Comparison of ENCODE assay signal across 12 cellular contexts in the genomic region with DNA sequence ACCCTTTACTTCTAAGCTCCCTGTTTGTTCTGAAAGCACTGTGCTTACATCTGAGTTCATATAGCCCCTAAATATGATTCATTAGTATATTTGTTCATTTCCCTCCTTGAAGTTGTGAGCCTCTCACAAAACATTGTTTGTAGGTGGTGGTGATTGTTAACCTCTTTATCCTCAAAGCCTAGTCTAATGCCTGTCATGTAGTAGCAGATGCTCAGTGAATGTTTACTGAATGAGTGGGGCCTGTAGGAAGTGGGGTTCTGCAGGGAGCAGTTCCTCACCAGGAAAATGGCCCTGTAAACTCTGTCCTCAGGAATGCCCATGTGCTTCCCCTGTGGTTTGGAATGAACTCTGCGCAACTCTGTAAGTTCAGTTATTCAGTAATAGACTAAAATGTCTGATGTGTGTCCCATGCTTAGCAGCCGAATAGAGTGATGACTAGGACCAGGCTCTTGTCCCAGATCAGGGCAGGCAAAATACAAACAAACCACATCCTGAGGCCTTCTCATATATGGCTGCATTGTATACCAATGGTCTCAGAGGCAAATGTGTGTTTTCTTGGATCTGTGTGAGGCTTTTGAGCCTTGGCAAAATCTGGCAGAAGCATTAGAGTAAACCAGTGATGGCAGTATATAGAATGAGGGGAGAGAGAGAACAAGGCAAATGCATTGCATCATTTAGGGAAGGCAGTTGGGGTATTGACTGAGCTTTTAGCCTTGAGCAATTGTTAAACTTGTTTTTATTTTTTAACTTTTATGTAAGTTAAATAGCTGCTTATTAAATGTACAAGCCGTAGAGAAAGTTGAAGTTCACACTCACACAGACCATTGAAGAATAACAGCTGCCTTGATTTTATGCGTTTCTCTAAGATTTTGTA.
DNase-seq lines count a peak whose midpoint lies in the region; TF ChIP-seq lines count a peak whose summit lies in the region.
"Had no signal": no experiment of that assay in that cellular context is flagged by ENCODE, and none has a peak within 500 bp of the region (broad histone marks: within the 10 kb centered on the region; RNA-seq: fewer than 3 reads in every experiment).

No MANE protein-coding gene starts in this region.

- H3K27me3 Mint-ChIP-seq in endothelial cell (ENCODE audit: unreplicated experiment) (peaks cover 3% of the 10 kb centered on the region), neural crest cell (ENCODE audit: low read depth) (no peaks in the 10 kb centered on the region)

- peaks cover 67% of the 10 kb centered on the region for H3F3A ChIP-seq in PC-9 (ENCODE audit: insufficient read depth, low read depth)

- H3K4me1 ChIP-seq in PC-9 (replicated peaks; ENCODE audit: insufficient read depth) = peaks cover 59% of the 10 kb centered on the region

- no peak overlapping the region for H3K4me3 Mint-ChIP-seq in endothelial cell (ENCODE audit: unreplicated experiment)
- H3K4me3 Mint-ChIP-seq in neural crest cell = no peak overlapping the region

- TF ChIP-seq CTCF in BJ (IDR thresholded peaks at IDR 0.05; ENCODE audit: insufficient read depth, low read depth, low read length) (no peak), PC-9 (conservative IDR thresholded peaks at IDR 0.05) (no peak), endothelial cell (IDR thresholded peaks at IDR 0.05; ENCODE audit: unreplicated experiment) (no peak), neural crest cell (conservative IDR thresholded peaks at IDR 0.05) (no peak)

- H3K27me3 ChIP-seq in BJ (ENCODE audit: control insufficient read depth, insufficient read depth, low read length) = no peaks in the 10 kb centered on the region
- no peaks in the 10 kb centered on the region for H3K27me3 ChIP-seq in PC-9 (ENCODE audit: insufficient read depth, low read depth)
- H3K27me3 ChIP-seq: testis had no signal

- H3K36me3 Mint-ChIP-seq in endothelial cell (ENCODE audit: low read depth, unreplicated experiment) (peaks cover 33% of the 10 kb centered on the region), neural crest cell (ENCODE audit: low read depth) (peaks cover 19% of the 10 kb centered on the region)

- peaks cover 24% of the 10 kb centered on the region for H3K79me2 ChIP-seq in PC-9 (ENCODE audit: low read depth)

- POLR2A ChIA-PET in BJ (lab: Charles Lee) = no interaction called here
- POLR2A ChIA-PET in PC-9 (lab: Charles Lee; ENCODE audit: unreplicated experiment) = interaction anchor here (0.6 to 0.7 kb wide), 3 partner anchors 24 to 130 kb away, joined by 4 to 5 read pairs (median 5); no protein-coding TSS in a partner anchor

- H3K9me3 Mint-ChIP-seq in endothelial cell (ENCODE audit: unreplicated experiment) (no peaks in the 10 kb centered on the region), neural crest cell (no peaks in the 10 kb centered on the region)

- no peak overlapping the region for H2AFZ ChIP-seq in PC-9

- intact Hi-C loops in PC-9 (cut with micrococcal nuclease; ENCODE audit: unreplicated experiment) = loop anchor here (1.0 to 5.0 kb wide), 5 partner anchors 19 to 115 kb away; a partner anchor contains a TSS

- H3K36me3 ChIP-seq in BJ (ENCODE audit: control insufficient read depth, insufficient read depth, low read length) (peaks cover 6% of the 10 kb centered on the region), PC-9 (ENCODE audit: low read depth) (peaks cover 57% of the 10 kb centered on the region)

- DNase-seq in BJ (ENCODE audit: low read depth) (peak; percentile 76), PC-9 (peak; percentile 8 to 52), endothelial cell (ENCODE audit: low spot score) (no peak), neural crest cell (ENCODE audit: low read depth, low spot score) (no peak), iPS-NIHi7 (ENCODE audit: extremely low spot score) (no peak), COLO668 (lab: John Stamatoyannopoulos, UW; ENCODE audit: unreplicated experiment) (no peak), NOMO-1 treated with DMSO at 0.1 percent for 48 hours (lab: John Stamatoyannopoulos, UW; ENCODE audit: unreplicated experiment) (no peak)
- DNase-seq in stimulated activated naive CD4-positive, alpha-beta T cell (lab: John Stamatoyannopoulos, UW) = no peak
- DNase-seq: activated effector memory CD4-positive, alpha-beta T cell treated with Interleukin-2 at 50 U/mL for 16 hours; NCI-H1417 treated with DMSO at 0.1 percent for 48 hours; T-helper 2 cell; testis had no signal

- no peaks in the 10 kb centered on the region; the same call in 1 of the 2 replicates for H4K20me1 ChIP-seq in PC-9 (ENCODE audit: insufficient read depth)

- peak overlapping the region; percentile 48 for H3K4me2 ChIP-seq in PC-9

- H3K4me3 ChIP-seq in BJ (ENCODE audit: low read depth, low read length) (no peak overlapping the region), PC-9 (0 out of 2 replicates have a peak overlapping the region, but pooled peaks have one; percentile 15)
- H3K4me3 ChIP-seq: testis had no signal

- peaks cover 10% of the 10 kb centered on the region for H3K4me1 Mint-ChIP-seq in endothelial cell (ENCODE audit: unreplicated experiment)
- peaks cover 37% of the 10 kb centered on the region for H3K4me1 Mint-ChIP-seq in neural crest cell

- H3K9me3 ChIP-seq in PC-9 (ENCODE audit: insufficient read depth, low read depth) = no peaks in the 10 kb centered on the region
- H3K9me3 ChIP-seq: testis had no signal

- BruUV-seq in PC-9 (replicated peaks; lab: Mats Ljungman, UMichigan) = no TSS peak

- peak overlapping the region; percentile 13 for H3K27ac Mint-ChIP-seq in endothelial cell (ENCODE audit: unreplicated experiment)
- H3K27ac Mint-ChIP-seq in neural crest cell (ENCODE audit: unreplicated experiment) = peak overlapping the region; percentile 38

- CTCF ChIA-PET in BJ (lab: Yijun Ruan, JAX) = interaction anchor here (0.6 to 1.2 kb wide), 2 partner anchors 54 to 1439 kb away, joined by 3 to 4 read pairs; no protein-coding TSS in a partner anchor
- CTCF ChIA-PET in PC-9 (lab: Charles Lee) = interaction anchor here (0.5 to 1.0 kb wide), 4 partner anchors 43 to 365 kb away, joined by 3 to 6 read pairs (median 4); no protein-coding TSS in a partner anchor

- H3K9me2 ChIP-seq in PC-9 (ENCODE audit: insufficient read depth) = no peaks in the 10 kb centered on the region

- H3K27ac ChIP-seq in PC-9 = peak overlapping the region; percentile 59
- H3K27ac ChIP-seq: testis had no signal

Comparison
In these comparisons a context has a peak if more than half of its experiments do, and no peak if none do; other contexts are left out.
1. DNase-seq: peak in BJ (single experiment) and PC-9 (2 of 2); none in endothelial cell (single experiment), neural crest cell (single experiment), iPS-NIHi7 (single experiment), stimulated activated naive CD4-positive, alpha-beta T cell (0 of 6), COLO668 (single experiment) and NOMO-1 treated with DMSO at 0.1 percent for 48 hours (single experiment).